In genomic region chr19:42173695-42174094, GRCh38 we compare ENCODE assay signal across 2 cellular contexts.
TF ChIP-seq lines count a peak whose summit lies in the region.

No MANE protein-coding gene starts in this region.

TF ChIP-seq in A549, 52 proteins besides CTCF, POLR2A, EP300 and RAD21:
- TF ChIP-seq MYC (IDR thresholded peaks at IDR 0.05; ENCODE audit: borderline replicate concordance, low read length) (no peak), SREBF2 (IDR thresholded peaks at IDR 0.05) (no peak), EHMT2 (IDR thresholded peaks at IDR 0.05; ENCODE audit: low read depth) (no peak), CEBPB (IDR thresholded peaks at IDR 0.05) (no peak), TP53 (CRISPR knock-in tag; IDR thresholded peaks at IDR 0.05) (no peak), RFX5 (IDR thresholded peaks at IDR 0.05) (no peak), RNF2 (IDR thresholded peaks at IDR 0.05; ENCODE audit: borderline replicate concordance, low read depth) (no peak), PBX3 (IDR thresholded peaks at IDR 0.05) (no peak), HEYL (CRISPR knock-in tag; IDR thresholded peaks at IDR 0.05) (no peak), JUN (IDR thresholded peaks at IDR 0.05) (no peak), RARB (CRISPR knock-in tag; IDR thresholded peaks at IDR 0.05) (no peak), KDM1A (IDR thresholded peaks at IDR 0.05; ENCODE audit: low read depth) (no peak), HMGXB4 (CRISPR knock-in tag; IDR thresholded peaks at IDR 0.05; ENCODE audit: borderline replicate concordance) (no peak)

TF ChIP-seq in H1, 55 proteins besides CTCF, POLR2A, EP300 and RAD21:
- TF ChIP-seq SIN3A (conservative IDR thresholded peaks at IDR 0.05 in 1 of 2, IDR thresholded peaks at IDR 0.05 in 1 of 2; ENCODE audit: low read depth in 1 of 2, low read length in 2 of 2) = no peak
- TF ChIP-seq CHD2 (IDR thresholded peaks at IDR 0.05; ENCODE audit: low read length) = no peak
- TF ChIP-seq FOSL1 (IDR thresholded peaks at IDR 0.05; ENCODE audit: insufficient read depth, low read depth, low read length) = no peak
- no peak for TF ChIP-seq BRCA1 (IDR thresholded peaks at IDR 0.05; ENCODE audit: low read depth, low read length)
- TF ChIP-seq JUND (IDR thresholded peaks at IDR 0.05; ENCODE audit: low read length) = no peak
- TF ChIP-seq TAF7 (optimal IDR thresholded peaks at IDR 0.05; ENCODE audit: borderline replicate concordance, low read depth, low read length) = no peak
- no peak for TF ChIP-seq PHF8 (conservative IDR thresholded peaks at IDR 0.05; ENCODE audit: low read depth, low read length)
- TF ChIP-seq SUZ12 (IDR thresholded peaks at IDR 0.05; ENCODE audit: low read length) = no peak
- TF ChIP-seq ATF2 (IDR thresholded peaks at IDR 0.05; ENCODE audit: low read length) = no peak
- TF ChIP-seq ATF3 (IDR thresholded peaks at IDR 0.05; ENCODE audit: insufficient read depth, low read depth, low read length) = no peak
- no peak for TF ChIP-seq CHD1 (IDR thresholded peaks at IDR 0.05; ENCODE audit: low read depth, low read length)
- TF ChIP-seq NANOG (IDR thresholded peaks at IDR 0.05; ENCODE audit: insufficient read depth, low read depth, low read length, poor library complexity, severe bottlenecking) = no peak
- no peak for TF ChIP-seq JUN (IDR thresholded peaks at IDR 0.05; ENCODE audit: low read depth, low read length)
- TF ChIP-seq EGR1 (IDR thresholded peaks at IDR 0.05; ENCODE audit: borderline replicate concordance, low read depth, low read length) = no peak
- TF ChIP-seq CTBP2 (IDR thresholded peaks at IDR 0.05; ENCODE audit: borderline replicate concordance, insufficient read depth, insufficient read length, low read length) = no peak
- TF ChIP-seq POU5F1 (IDR thresholded peaks at IDR 0.05; ENCODE audit: low read depth, low read length) = no peak
- TF ChIP-seq SIRT6 (IDR thresholded peaks at IDR 0.05; ENCODE audit: low read length) = no peak
- no peak for TF ChIP-seq GTF2F1 (IDR thresholded peaks at IDR 0.05; ENCODE audit: borderline replicate concordance, low read depth, low read length)
- no peak for TF ChIP-seq KDM5A (IDR thresholded peaks at IDR 0.05; ENCODE audit: low read length)
TF ChIP-seq in H1: peak in this region for 0.
